17 cellular contexts compared by ENCODE assay signal in the genomic region with DNA sequence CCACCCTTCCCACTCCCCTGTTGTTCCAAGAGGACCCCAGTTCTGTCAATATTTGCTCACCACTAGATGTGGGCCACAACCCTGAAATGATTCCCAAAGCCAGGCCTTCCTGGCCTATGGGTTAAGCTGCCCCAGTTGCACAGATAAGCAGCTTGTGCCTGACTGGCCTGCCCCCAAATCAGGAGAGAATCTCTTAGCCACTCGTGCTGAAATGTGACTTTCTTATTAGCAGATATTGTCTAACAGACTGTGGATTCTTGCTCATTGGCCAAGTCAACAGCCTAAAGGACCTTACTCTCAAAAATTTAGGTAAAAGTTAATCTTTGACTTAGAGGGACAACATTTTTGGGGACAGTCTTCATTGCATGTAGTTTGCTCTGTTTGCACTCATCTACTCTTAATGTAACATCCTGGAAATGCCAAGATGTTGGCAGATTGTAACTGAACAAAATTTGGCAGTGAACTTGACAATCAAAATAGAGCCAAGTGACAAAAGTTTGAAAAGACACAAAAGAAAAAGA.
"Had no signal": no experiment of that assay in that cellular context is flagged by ENCODE, and none has a peak within 500 bp of the region (broad histone marks: within the 10 kb centered on the region; RNA-seq: fewer than 3 reads in every experiment).

No MANE protein-coding gene starts in this region.

- H3K27ac Mint-ChIP-seq: activated naive CD8-positive, alpha-beta T cell; naive thymus-derived CD4-positive, alpha-beta T cell had no signal

- H3K27me3 ChIP-seq: cardiac muscle cell, foreskin keratinocyte, pancreas, stomach had no signal

- H3K36me3 ChIP-seq: cardiac muscle cell, pancreas, stomach had no signal

- H3K4me3 ChIP-seq: cardiac muscle cell, pancreas, smooth muscle cell, stomach had no signal

- H3K36me3 Mint-ChIP-seq: activated naive CD8-positive, alpha-beta T cell; naive thymus-derived CD4-positive, alpha-beta T cell had no signal

- H3K4me1 ChIP-seq: foreskin keratinocyte had no signal

- H3K4me3 Mint-ChIP-seq: activated naive CD8-positive, alpha-beta T cell; naive thymus-derived CD4-positive, alpha-beta T cell had no signal

- H3K9me3 ChIP-seq: pancreas, stomach had no signal

- DNase-seq: activated CD4-positive, CD25-positive, alpha-beta regulatory T cell treated with anti-CD3 and anti-CD28 coated beads, Interleukin-2, amount 50 U/mL, for 72 hours; activated gamma-delta T cell; foreskin keratinocyte; glutamatergic neuron; left ventricle myocardium superior; mesenchymal stem cell; naive thymus-derived CD4-positive, alpha-beta T cell; pancreas; stimulated activated CD4-positive, alpha-beta T cell treated with anti-CD3 and anti-CD28 coated beads, Interleukin-4, amount 100 ng/mL, for 1 hour; stomach; T-helper 1 cell; T-helper 9 cell had no signal

- H3K27ac ChIP-seq: cardiac muscle cell, epithelial cell of prostate, foreskin keratinocyte, pancreas, stomach had no signal

- ATAC-seq: foreskin keratinocyte; left ventricle myocardium superior; naive thymus-derived CD4-positive, alpha-beta T cell; pancreas; sciatic nerve had no signal
